ENCODE assay signal across 27 cellular contexts in the genomic region with DNA sequence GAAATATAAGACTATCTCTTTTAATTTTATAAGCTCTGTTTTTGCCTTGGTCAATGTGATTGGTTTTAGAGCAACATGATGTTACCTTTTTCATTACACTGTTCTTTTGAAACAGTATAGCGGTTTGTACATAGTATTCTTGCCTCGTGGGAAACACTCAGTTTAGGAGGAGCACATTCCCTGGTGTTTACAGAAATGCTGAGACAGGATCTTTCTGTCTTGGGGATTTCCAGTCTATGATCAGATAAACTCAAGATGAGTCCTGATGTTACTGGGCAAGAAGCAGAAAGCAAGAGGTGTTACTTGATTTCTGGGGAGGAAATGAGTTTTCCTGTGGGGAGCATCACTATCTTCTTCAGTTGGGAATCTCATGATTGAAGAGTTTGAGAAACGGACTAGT. TPM values are rescaled to one million over a fixed set of nuclear protein-coding genes. Genes with fewer than 3 reads are reported as not detected.
"Had no signal": no experiment of that assay in that cellular context is flagged by ENCODE, and none has a peak within 500 bp of the region (broad histone marks: within the 10 kb centered on the region; RNA-seq: fewer than 3 reads in every experiment).

No MANE protein-coding gene starts in this region.

- DNase-seq: activated CD8-positive, alpha-beta memory T cell treated with anti-CD3 and anti-CD28 coated beads for 24 hours; activated CD8-positive, alpha-beta memory T cell treated with anti-CD3 and anti-CD28 coated beads, Interleukin-2, amount 50 U/mL, for 48 hours; activated effector memory CD4-positive, alpha-beta T cell treated with Interleukin-2 at 50 U/mL for 16 hours; activated naive CD4-positive, alpha-beta T cell treated with anti-CD3 and anti-CD28 coated beads, Interleukin-2, amount 10 ng/mL, durations not matched to agents 7 days and 5 days; activated naive CD8-positive, alpha-beta T cell treated with anti-CD3 and anti-CD28 coated beads, Interleukin-2, amount 50 U/mL, for 24 hours; activated T-cell treated with anti-CD3 and anti-CD28 coated beads, Interleukin-2, amount 50 U/mL, for 48 hours; aorta; dermis blood vessel endothelial cell; effector memory CD4-positive, alpha-beta T cell; esophagus squamous epithelium; islet precursor cell; right cardiac atrium; T-helper 1 cell; T-helper 9 cell; upper lobe of left lung had no signal

- H3K36me3 ChIP-seq: esophagus squamous epithelium, neural progenitor cell, upper lobe of left lung had no signal

- H3K9me3 ChIP-seq: esophagus squamous epithelium, upper lobe of left lung had no signal

- H3K9me3 Mint-ChIP-seq: activated naive CD4-positive, alpha-beta T cell treated with anti-CD3 and anti-CD28 coated beads, Interleukin-2, amount 10 ng/mL, durations not matched to agents 7 days and 5 days; activated naive CD8-positive, alpha-beta T cell treated with anti-CD3 and anti-CD28 coated beads, Interleukin-2, amount 50 U/mL, for 24 hours; neural progenitor cell; stimulated activated naive CD8-positive, alpha-beta T cell treated with anti-CD3 and anti-CD28 coated beads, Interleukin-15, Interleukin-2, amounts not matched to agents 100 ng/mL and 50 ng/mL, for 24 hours had no signal

- H3K36me3 Mint-ChIP-seq: activated naive CD4-positive, alpha-beta T cell treated with anti-CD3 and anti-CD28 coated beads, Interleukin-2, amount 10 ng/mL, durations not matched to agents 7 days and 5 days; neural progenitor cell had no signal

- H3K4me3 Mint-ChIP-seq: activated naive CD4-positive, alpha-beta T cell treated with anti-CD3 and anti-CD28 coated beads, Interleukin-2, amount 10 ng/mL, durations not matched to agents 7 days and 5 days; activated naive CD8-positive, alpha-beta T cell treated with anti-CD3 and anti-CD28 coated beads, Interleukin-2, amount 50 U/mL, for 24 hours; stimulated activated naive CD8-positive, alpha-beta T cell treated with anti-CD3 and anti-CD28 coated beads, Interleukin-15, Interleukin-2, amounts not matched to agents 100 ng/mL and 50 ng/mL, for 24 hours had no signal

- H3K4me3 ChIP-seq: esophagus squamous epithelium, hepatocyte, neural progenitor cell, upper lobe of left lung had no signal

- ATAC-seq: activated naive CD8-positive, alpha-beta T cell treated with anti-CD3 and anti-CD28 coated beads, Interleukin-2, amount 50 U/mL, for 24 hours; left lobe of liver; right cardiac atrium had no signal

- H3K27me3 ChIP-seq: upper lobe of left lung had no signal

- H3K27ac Mint-ChIP-seq: activated naive CD4-positive, alpha-beta T cell treated with anti-CD3 and anti-CD28 coated beads, Interleukin-2, amount 10 ng/mL, durations not matched to agents 7 days and 5 days; activated naive CD8-positive, alpha-beta T cell treated with anti-CD3 and anti-CD28 coated beads, Interleukin-2, amount 50 U/mL, for 24 hours; neural progenitor cell; progenitor cell of endocrine pancreas; stimulated activated naive CD8-positive, alpha-beta T cell treated with anti-CD3 and anti-CD28 coated beads, Interleukin-15, Interleukin-2, amounts not matched to agents 100 ng/mL and 50 ng/mL, for 24 hours had no signal

- H3K27ac ChIP-seq: esophagus squamous epithelium, hepatocyte, neural progenitor cell, upper lobe of left lung had no signal

RNA-seq across cellular contexts. Expression of gene TMEM266, which starts 2.5 kb away (rescaled TPM):
- total RNA-seq: dermis blood vessel endothelial cell, endothelial cell of umbilical vein, glomerular endothelial cell, left lobe of liver, lung microvascular endothelial cell, myocyte, osteoblast, skeletal muscle tissue had no signal
- polyA plus RNA-seq: aorta, endothelial cell of umbilical vein, right cardiac atrium had no signal

RNA-seq across cellular contexts. Expression of gene NRG4, which starts 50.1 kb away (rescaled TPM):
- total RNA-seq: aorta, chondrocyte, dermis blood vessel endothelial cell, endothelial cell of umbilical vein, glomerular endothelial cell, lung microvascular endothelial cell, myocyte, osteoblast, skeletal muscle tissue had no signal
- polyA plus RNA-seq: aorta, endothelial cell of umbilical vein, right cardiac atrium had no signal
